ENCODE assay signal across 8 cellular contexts in genomic region chr9:122159026-122159924, GRCh38. TPM values are rescaled to one million over a fixed set of nuclear protein-coding genes. Genes with fewer than 3 reads are reported as not detected.
DNase-seq lines count a peak whose midpoint lies in the region; ATAC-seq and TF ChIP-seq lines count a peak whose summit lies in the region.

MORN5 (plus strand) TSS chr9:122159908; CDS start chr9:122159973, 65 bp downstream.
NDUFA8 (minus strand) TSS chr9:122159779; CDS start chr9:122159677, 102 bp downstream.

- H3K36me3 ChIP-seq in heart right ventricle = peaks cover 0 to 3% (median 0%) of the 10 kb centered on the region in 9 donors

- H3K27me3 Mint-ChIP-seq in type B pancreatic cell = peaks cover 22% of the 10 kb centered on the region

- in situ Hi-C loops in GM13976 (cut with MboI; ENCODE audit: low sequenced_read_pairs, unreplicated experiment) = no loop called here

- peak within 1 kb of the TSS; percentile 87 to 99 (median 96) for H3K27ac ChIP-seq in heart right ventricle

- peak within 1 kb of the TSS; percentile 65 to 97 (median 86) for H3K4me3 ChIP-seq in heart right ventricle

- H3K9me3 Mint-ChIP-seq in type B pancreatic cell = no peaks in the 10 kb centered on the region

- H3K36me3 Mint-ChIP-seq in type B pancreatic cell = peaks cover 11% of the 10 kb centered on the region

- intact Hi-C loops in heart right ventricle (cut with DNase I) = loop anchor here in 2 of 10 donors (10.0 kb wide), 1 partner anchor 106 kb away; the partner anchor contains the start of genes MRRF (in 2 of the 2) and RBM18 (in 2 of the 2)

- ATAC-seq in HG02852 (IDR thresholded peaks at IDR 0.05; ENCODE audit: unreplicated experiment) (peak; percentile 96), heart right ventricle (peak; percentile 97 to 99 (median 98))

- no peak for TF ChIP-seq CTCF in GM13976 (IDR thresholded peaks at IDR 0.05; ENCODE audit: borderline replicate concordance, control extremely low read depth, extremely low read depth, insufficient read depth, missing control alignments)
- peak in 3 of 9 donors; percentile 8 to 22 (median 18) for TF ChIP-seq CTCF in heart right ventricle (IDR thresholded peaks at IDR 0.05)
- TF ChIP-seq CTCF in type B pancreatic cell (conservative IDR thresholded peaks at IDR 0.05) = peak; percentile 52

- WGBS in heart right ventricle, 2 donors = 1% methylated on average over 54 to 56 of the region's 56 CpGs

- no peaks in the 10 kb centered on the region for H3K27me3 ChIP-seq in heart right ventricle

- H3K27ac Mint-ChIP-seq in type B pancreatic cell = peak within 1 kb of the TSS; percentile 93

- peaks cover 0 to 53% (median 43%) of the 10 kb centered on the region in 9 donors for H3K4me1 ChIP-seq in heart right ventricle

- H3K9me3 ChIP-seq in heart right ventricle = peaks cover 0 to 11% (median 5%) of the 10 kb centered on the region in 11 donors

- peak within 1 kb of the TSS; percentile 98 for H3K4me3 Mint-ChIP-seq in type B pancreatic cell

- DNase-seq in GM13976 (ENCODE audit: low spot score) (peak; percentile 99), NCI-H1436 treated with DMSO at 0.1 percent for 48 hours (lab: John Stamatoyannopoulos, UW) (peak; percentile 84), T follicular helper cell (ENCODE audit: low read depth) (peak; percentile 93), amniotic epithelial cell (ENCODE audit: low read depth) (peak; percentile 91), heart right ventricle (peak; percentile 96 to 97), pons (ENCODE audit: low spot score) (peak; percentile 92), type B pancreatic cell (ENCODE audit: extremely low spot score, unreplicated experiment) (peak; percentile 98)

- H3K4me1 Mint-ChIP-seq in type B pancreatic cell (ENCODE audit: unreplicated experiment) = peaks cover 19% of the 10 kb centered on the region

RNA-seq across cellular contexts. Expression of gene MORN5, which starts in this region (rescaled TPM):
- total RNA-seq in heart right ventricle = not detected
- not detected for polyA plus RNA-seq in heart right ventricle
- total RNA-seq in type B pancreatic cell (ENCODE audit: low replicate concordance) = 0.88 and 2.1 TPM in 2 replicates

RNA-seq across cellular contexts. Expression of gene NDUFA8, which starts in this region (rescaled TPM):
- total RNA-seq in heart right ventricle = 100 to 1,000 TPM; 222 to 327 (median 310) TPM
- polyA plus RNA-seq in heart right ventricle = 100 to 1,000 TPM; 371 to 739 TPM
- 65.4 and 68.7 TPM in 2 replicates for total RNA-seq in type B pancreatic cell (ENCODE audit: low replicate concordance)

Comparison
In these comparisons a context has a peak if more than half of its experiments do, and no peak if none do; other contexts are left out.
1. Peak in every context shown above with its lines: DNase-seq, ATAC-seq, H3K4me3 ChIP-seq and H3K27ac ChIP-seq.